19 cellular contexts compared by ENCODE assay signal in the genomic region with DNA sequence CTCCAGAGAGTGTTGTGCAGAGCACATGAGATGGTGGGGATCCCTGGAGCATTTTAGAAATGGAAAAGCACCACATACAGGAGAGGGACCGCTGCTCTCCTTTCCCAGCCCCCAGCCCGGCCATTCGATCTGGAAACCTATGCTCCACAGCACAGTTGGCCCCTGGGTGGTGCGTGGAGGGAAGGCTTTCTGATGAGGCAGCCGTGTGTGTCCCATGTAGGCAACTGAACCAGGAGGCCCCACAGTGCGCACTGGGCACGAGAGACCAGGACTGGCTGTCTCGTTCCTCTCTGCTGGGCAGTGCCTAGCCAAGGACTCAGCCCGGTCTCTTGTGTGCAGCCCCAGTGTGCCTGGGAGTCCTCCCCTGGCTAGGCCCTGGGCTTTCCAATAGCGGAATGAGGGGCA. TPM values are rescaled to one million over a fixed set of nuclear protein-coding genes. Genes with fewer than 3 reads are reported as not detected.
DNase-seq lines count a peak whose midpoint lies in the region; ATAC-seq and TF ChIP-seq lines count a peak whose summit lies in the region.
"Had no signal": no experiment of that assay in that cellular context is flagged by ENCODE, and none has a peak within 500 bp of the region (broad histone marks: within the 10 kb centered on the region; RNA-seq: fewer than 3 reads in every experiment).

No MANE protein-coding gene starts in this region.

- no peaks in the 10 kb centered on the region for H3K9me2 ChIP-seq in SK-N-SH

- H3K4me3 ChIP-seq in SK-N-SH (ENCODE audit: low read depth in 2 of 2, low read length in 1 of 2) (no peak overlapping the region), mucosa of rectum (ENCODE audit: low read length in 2 of 2) (no peak overlapping the region), upper lobe of right lung (no peak overlapping the region)
- H3K4me3 ChIP-seq: ascending aorta; BLaER1 treated with 17β-estradiol and CSF1 and Interleukin-3, amounts not matched to agents 10 nM and 100 nM had no signal

- H3K79me2 ChIP-seq in SK-N-SH (ENCODE audit: insufficient read depth) = no peaks in the 10 kb centered on the region

- no peaks in the 10 kb centered on the region for H3K27me3 ChIP-seq in SK-N-SH (ENCODE audit: insufficient read depth)
- H3K27me3 ChIP-seq in mucosa of rectum (ENCODE audit: control insufficient read depth in 2 of 2, insufficient read depth in 2 of 2, low read length in 2 of 2) = no peaks in the 10 kb centered on the region
- no peaks in the 10 kb centered on the region for H3K27me3 ChIP-seq in upper lobe of right lung
- H3K27me3 ChIP-seq: ascending aorta; BLaER1 treated with 17β-estradiol and CSF1 and Interleukin-3, amounts not matched to agents 10 nM and 100 nM had no signal

- H3K4me3 Mint-ChIP-seq in progenitor cell of endocrine pancreas (ENCODE audit: low read depth) = no peak overlapping the region
- H3K4me3 Mint-ChIP-seq: memory B cell had no signal

- H3K27me3 Mint-ChIP-seq in progenitor cell of endocrine pancreas = peaks cover 6% of the 10 kb centered on the region

- intact Hi-C loops in Right ventricle myocardium superior (cut with DNase I) = no loop called here
- intact Hi-C loops in upper lobe of right lung (cut with DNase I) = no loop called here

- H3K4me1 Mint-ChIP-seq in progenitor cell of endocrine pancreas (ENCODE audit: low read depth) = peaks cover 9% of the 10 kb centered on the region

- no peak for TF ChIP-seq RAD21 in SK-N-SH (IDR thresholded peaks at IDR 0.05; ENCODE audit: low read length)

- H3K27ac Mint-ChIP-seq in progenitor cell of endocrine pancreas = no peak overlapping the region
- H3K27ac Mint-ChIP-seq: memory B cell had no signal

- no peak for ATAC-seq in SK-N-SH treated with all-trans-retinoic acid at 6 μM for 48 hours
- ATAC-seq in Right ventricle myocardium superior (ENCODE audit: poor library complexity) = peak; percentile 50
- no peak for ATAC-seq in upper lobe of right lung

- no peak for TF ChIP-seq CTCF in SK-N-SH (IDR thresholded peaks at IDR 0.05)
- no peak for TF ChIP-seq CTCF in upper lobe of right lung (IDR thresholded peaks at IDR 0.05)
- no peak for TF ChIP-seq CTCF in progenitor cell of endocrine pancreas (IDR thresholded peaks at IDR 0.05; ENCODE audit: unreplicated experiment)

- H3K9me3 Mint-ChIP-seq in progenitor cell of endocrine pancreas (ENCODE audit: low read depth) = no peaks in the 10 kb centered on the region
- H3K9me3 Mint-ChIP-seq: memory B cell had no signal

- POLR2A ChIA-PET in SK-N-SH (lab: Yijun Ruan, JAX) = no interaction called here

- WGBS in SK-N-SH (ENCODE audit: low lambda C conversion rate) = 74% methylated on average over 4 of the region's 10 CpGs

- DNase-seq in SK-N-SH (no peak), Right ventricle myocardium superior (no peak), upper lobe of right lung (peak; percentile 58), LoVo (ENCODE audit: low spot score) (no peak), progenitor cell of endocrine pancreas (ENCODE audit: low spot score, unreplicated experiment) (no peak)
- no peak for DNase-seq in activated T-cell treated with anti-CD3 and anti-CD28 coated beads, Interleukin-2, amount 50 U/mL, for 1 hour
- DNase-seq: activated gamma-delta T cell; DMS79; effector CD8-positive, alpha-beta T cell; NCI-H146; NCI-H510A treated with DMSO at 0.1 percent for 48 hours had no signal

- CTCF ChIA-PET in SK-N-SH (lab: Yijun Ruan, JAX) = no interaction called here

- no peak for TF ChIP-seq EP300 in SK-N-SH (IDR thresholded peaks at IDR 0.05; ENCODE audit: borderline replicate concordance in 1 of 2, low read depth in 1 of 2, low read length in 1 of 2)

- H3K36me3 ChIP-seq in SK-N-SH (replicated peaks in 1 of 2; ENCODE audit: control insufficient read depth in 1 of 2, insufficient read depth in 2 of 2, low read length in 1 of 2) (no peaks in the 10 kb centered on the region), mucosa of rectum (ENCODE audit: control insufficient read depth in 2 of 2, insufficient read depth in 2 of 2, low read length in 2 of 2) (no peaks in the 10 kb centered on the region), upper lobe of right lung (no peaks in the 10 kb centered on the region)
- H3K36me3 ChIP-seq: ascending aorta; BLaER1 treated with 17β-estradiol and CSF1 and Interleukin-3, amounts not matched to agents 10 nM and 100 nM had no signal

- H3K36me3 Mint-ChIP-seq in progenitor cell of endocrine pancreas (ENCODE audit: insufficient read depth) = no peaks in the 10 kb centered on the region
- H3K36me3 Mint-ChIP-seq: memory B cell had no signal

- H3K4me1 ChIP-seq in SK-N-SH (ENCODE audit: control insufficient read depth in 1 of 2, insufficient read depth in 2 of 2, low read depth in 1 of 2, low read length in 1 of 2) (peaks cover 18 to 26% of the 10 kb centered on the region in 2 experiments; a peak in 3 of 4 replicates), mucosa of rectum (ENCODE audit: control insufficient read depth in 2 of 2, insufficient read depth in 2 of 2, low read length in 2 of 2) (peaks cover 10 to 14% of the 10 kb centered on the region in 2 donors), upper lobe of right lung (no peaks in the 10 kb centered on the region)

- no peaks in the 10 kb centered on the region for H3F3A ChIP-seq in SK-N-SH (replicated peaks; ENCODE audit: insufficient read depth)

- no peak overlapping the region for H3K27ac ChIP-seq in SK-N-SH (ENCODE audit: low read depth in 2 of 2, low read length in 1 of 2)
- H3K27ac ChIP-seq in mucosa of rectum (ENCODE audit: low read depth in 2 of 2, low read length in 2 of 2) = peak overlapping the region; percentile 49 to 59
- H3K27ac ChIP-seq in upper lobe of right lung = no peak overlapping the region
- H3K27ac ChIP-seq: 22Rv1; BLaER1 treated with 17β-estradiol and CSF1 and Interleukin-3, amounts not matched to agents 10 nM and 100 nM; VCaP had no signal

- no peak overlapping the region for H3K9ac ChIP-seq in SK-N-SH
- peak overlapping the region in 1 of 2 donors; percentile 49 for H3K9ac ChIP-seq in mucosa of rectum (ENCODE audit: low read depth in 1 of 2, low read length in 2 of 2)
- H3K9ac ChIP-seq: BLaER1 treated with 17β-estradiol and CSF1 and Interleukin-3, amounts not matched to agents 10 nM and 100 nM had no signal

- H3K4me2 ChIP-seq in SK-N-SH = no peak overlapping the region
- H3K4me2 ChIP-seq: BLaER1 treated with 17β-estradiol and CSF1 and Interleukin-3, amounts not matched to agents 10 nM and 100 nM had no signal

- peak overlapping the region; percentile 42; the same call in 1 of the 2 replicates for H2AFZ ChIP-seq in SK-N-SH (ENCODE audit: low read depth)

- H3K9me3 ChIP-seq in SK-N-SH = no peaks in the 10 kb centered on the region
- no peaks in the 10 kb centered on the region for H3K9me3 ChIP-seq in mucosa of rectum (ENCODE audit: control insufficient read depth in 2 of 2, low read length in 2 of 2)
- no peaks in the 10 kb centered on the region for H3K9me3 ChIP-seq in upper lobe of right lung
- H3K9me3 ChIP-seq: ascending aorta; BLaER1 treated with 17β-estradiol and CSF1 and Interleukin-3, amounts not matched to agents 10 nM and 100 nM had no signal

- no peaks in the 10 kb centered on the region for H4K20me1 ChIP-seq in SK-N-SH (ENCODE audit: insufficient read depth)
- H4K20me1 ChIP-seq: BLaER1 treated with 17β-estradiol and CSF1 and Interleukin-3, amounts not matched to agents 10 nM and 100 nM had no signal

TF ChIP-seq in SK-N-SH, 30 proteins besides CTCF, POLR2A, EP300 and RAD21 (continues in another document):
- no peak for TF ChIP-seq NFIC (IDR thresholded peaks at IDR 0.05; ENCODE audit: borderline replicate concordance)
- TF ChIP-seq, protein P1, sequence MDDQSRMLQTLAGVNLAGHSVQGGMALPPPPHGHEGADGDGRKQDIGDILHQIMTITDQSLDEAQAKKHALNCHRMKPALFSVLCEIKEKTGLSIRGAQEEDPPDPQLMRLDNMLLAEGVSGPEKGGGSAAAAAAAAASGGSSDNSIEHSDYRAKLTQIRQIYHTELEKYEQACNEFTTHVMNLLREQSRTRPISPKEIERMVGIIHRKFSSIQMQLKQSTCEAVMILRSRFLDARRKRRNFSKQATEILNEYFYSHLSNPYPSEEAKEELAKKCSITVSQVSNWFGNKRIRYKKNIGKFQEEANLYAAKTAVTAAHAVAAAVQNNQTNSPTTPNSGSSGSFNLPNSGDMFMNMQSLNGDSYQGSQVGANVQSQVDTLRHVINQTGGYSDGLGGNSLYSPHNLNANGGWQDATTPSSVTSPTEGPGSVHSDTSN (IDR thresholded peaks at IDR 0.05) = no peak

TF ChIP-seq in SK-N-SH treated with all-trans-retinoic acid at 6 μM for 48 hours, 23 proteins besides CTCF, POLR2A, EP300 and RAD21:
- TF ChIP-seq ESRRG (CRISPR knock-in tag; IDR thresholded peaks at IDR 0.05) (no peak), ARNTL (CRISPR knock-in tag; IDR thresholded peaks at IDR 0.05; ENCODE audit: borderline replicate concordance, low read depth) (no peak), TCF4 (CRISPR knock-in tag; IDR thresholded peaks at IDR 0.05; ENCODE audit: borderline replicate concordance) (no peak), ZNF565 (CRISPR knock-in tag; conservative IDR thresholded peaks at IDR 0.05; ENCODE audit: low read depth) (no peak), ZC3H10 (CRISPR knock-in tag; IDR thresholded peaks at IDR 0.05) (no peak)
TF ChIP-seq in SK-N-SH treated with all-trans-retinoic acid at 6 μM for 48 hours: peak in this region for 0.

RNA-seq across cellular contexts. Expression of a gene that starts 39.1 kb away (rescaled TPM):
- polyA plus RNA-seq in SK-N-SH (2012; rRNA removed) = 0.05 and 0.33 TPM in 2 replicates
- polyA plus RNA-seq in SK-N-SH (2012; cell fraction: cytosol; rRNA removed) = 0.04 and 0.16 TPM in 2 replicates
- 0.32 and 2.1 TPM in 2 replicates for polyA plus RNA-seq in SK-N-SH (2012; cell fraction: nucleus; rRNA removed)
- 9.3 TPM for total RNA-seq in Right ventricle myocardium superior
- total RNA-seq in upper lobe of right lung = 10.9 TPM
- total RNA-seq in progenitor cell of endocrine pancreas = 17.7 and 17.9 TPM in 2 replicates

RNA-seq across cellular contexts. Expression of a gene that starts 39.2 kb away (rescaled TPM):
- 0.10 and 0.16 TPM in 2 replicates for polyA plus RNA-seq in SK-N-SH (2012; rRNA removed)
- 0.03 TPM in 1 of 2 replicates, not detected in the other for polyA plus RNA-seq in SK-N-SH (2012; cell fraction: cytosol; rRNA removed)
- 0.44 and 0.50 TPM in 2 replicates for polyA plus RNA-seq in SK-N-SH (2012; cell fraction: nucleus; rRNA removed)
- total RNA-seq in Right ventricle myocardium superior (1.9 TPM), upper lobe of right lung (12.4 TPM), progenitor cell of endocrine pancreas (10.9 and 11.1 TPM in 2 replicates)
- total RNA-seq: ascending aorta, LHCN-M2 had no signal

Comparison
In these comparisons a context has a peak if more than half of its experiments do, and no peak if none do; other contexts are left out.
1. H3K27ac ChIP-seq: peak in mucosa of rectum (2 of 2); none in SK-N-SH (0 of 2) and upper lobe of right lung (single experiment).